ENCODE assay signal across 8 cellular contexts in the genomic region with DNA sequence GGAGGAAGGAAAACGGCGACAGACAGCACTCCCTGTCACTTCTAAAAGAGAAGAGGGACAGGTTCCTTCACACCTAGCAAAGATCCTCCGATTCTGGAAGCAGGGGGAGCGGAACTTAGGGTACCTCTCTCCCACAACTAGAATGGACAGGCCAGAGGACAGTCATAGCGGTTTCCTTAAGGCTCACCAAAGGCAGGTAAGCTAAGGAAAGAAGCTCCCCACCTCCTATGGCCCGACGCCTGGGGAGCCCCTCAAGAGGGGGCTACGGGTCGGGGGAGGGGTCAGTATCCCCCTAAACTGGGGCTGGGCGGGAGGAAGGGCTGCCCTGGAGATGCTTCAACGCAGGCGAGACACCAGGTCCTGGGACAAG. TPM values are rescaled to one million over a fixed set of nuclear protein-coding genes. Genes with fewer than 3 reads are reported as not detected.
DNase-seq lines count a peak whose midpoint lies in the region; ATAC-seq, FAIRE-seq and TF ChIP-seq lines count a peak whose summit lies in the region.

No MANE protein-coding gene starts in this region.

- H3K36me3 ChIP-seq in adrenal gland (replicated peaks in 1 of 2) (peaks cover 0 to 2% of the 10 kb centered on the region in 2 donors), left lung (peaks cover 0 to 24% of the 10 kb centered on the region in 2 donors), transverse colon (peaks cover 0 to 3% (median 0%) of the 10 kb centered on the region in 4 donors)

- H3K27ac ChIP-seq in adrenal gland = peak overlapping the region; percentile 71 to 89 (median 82)
- peak overlapping the region; percentile 50 to 90 for H3K27ac ChIP-seq in left lung
- peak overlapping the region; percentile 75 to 92 (median 88) for H3K27ac ChIP-seq in transverse colon

- no peaks in the 10 kb centered on the region for H3K9me3 ChIP-seq in adrenal gland (replicated peaks in 1 of 3)
- no peaks in the 10 kb centered on the region for H3K9me3 ChIP-seq in left lung
- no peaks in the 10 kb centered on the region for H3K9me3 ChIP-seq in transverse colon

- no peak for FAIRE-seq in GM12892 (lab: Jason Lieb, UNC)

- peaks cover 42% of the 10 kb centered on the region for H3K4me1 Mint-ChIP-seq in activated CD8-positive, alpha-beta memory T cell treated with anti-CD3 and anti-CD28 coated beads, Interleukin-2, amount 10 ng/mL, durations not matched to agents 7 days and 5 days

- in situ Hi-C loops in transverse colon (cut with MboI; ENCODE audit: low pct_ligation_motif_present in 1 of 4, low pct_unique_long_range_greater_than_20kb in 1 of 4, low sequenced_read_pairs in 3 of 4) = no loop called here

- no peak for ATAC-seq in activated CD8-positive, alpha-beta memory T cell treated with anti-CD3 and anti-CD28 coated beads, Interleukin-2, amount 10 ng/mL, durations not matched to agents 7 days and 5 days
- no peak for ATAC-seq in left lung
- no peak for ATAC-seq in HG03342 (IDR thresholded peaks at IDR 0.05; ENCODE audit: unreplicated experiment)

- no peaks in the 10 kb centered on the region for H3K27me3 Mint-ChIP-seq in activated CD8-positive, alpha-beta memory T cell treated with anti-CD3 and anti-CD28 coated beads, Interleukin-2, amount 10 ng/mL, durations not matched to agents 7 days and 5 days

- H3K9me3 Mint-ChIP-seq in activated CD8-positive, alpha-beta memory T cell treated with anti-CD3 and anti-CD28 coated beads, Interleukin-2, amount 10 ng/mL, durations not matched to agents 7 days and 5 days (ENCODE audit: low read depth) = no peaks in the 10 kb centered on the region

- 0% methylated on average over 4 to 12 of the region's 12 CpGs for WGBS in adrenal gland, 4 donors
- WGBS in transverse colon (ENCODE audit: low coverage in 1 of 2), 2 donors = 0 to 1% methylated on average over 2 to 12 of the region's 12 CpGs

- CTCF ChIA-PET in activated CD8-positive, alpha-beta memory T cell treated with anti-CD3 and anti-CD28 coated beads, Interleukin-2, amount 10 ng/mL, durations not matched to agents 7 days and 5 days (lab: Charles Lee) = interaction anchor here (0.8 to 1.8 kb wide), 3 partner anchors 27 to 249 kb away, joined by 3 to 6 read pairs (median 3); partner anchors contain the start of gene KCNH4

- TF ChIP-seq EP300 in transverse colon (IDR thresholded peaks at IDR 0.05; ENCODE audit: low read depth) = no peak

- H3K4me3 ChIP-seq in adrenal gland = peak overlapping the region; percentile 66 to 95 (median 74)
- H3K4me3 ChIP-seq in left lung = peak overlapping the region; percentile 91 to 99
- H3K4me3 ChIP-seq in transverse colon = peak overlapping the region; percentile 79 to 91 (median 88)

- H3K4me3 Mint-ChIP-seq in activated CD8-positive, alpha-beta memory T cell treated with anti-CD3 and anti-CD28 coated beads, Interleukin-2, amount 10 ng/mL, durations not matched to agents 7 days and 5 days = peak overlapping the region; percentile 85

- peaks cover 4% of the 10 kb centered on the region for H3K36me3 Mint-ChIP-seq in activated CD8-positive, alpha-beta memory T cell treated with anti-CD3 and anti-CD28 coated beads, Interleukin-2, amount 10 ng/mL, durations not matched to agents 7 days and 5 days

- TF ChIP-seq POLR2A in adrenal gland (IDR thresholded peaks at IDR 0.05) (peak in 1 of 2 donors; percentile 52), transverse colon (IDR thresholded peaks at IDR 0.05) (no peak), GM12892 (IDR thresholded peaks at IDR 0.05; ENCODE audit: low read depth, low read length) (no peak)

- DNase-seq in activated CD8-positive, alpha-beta memory T cell treated with anti-CD3 and anti-CD28 coated beads, Interleukin-2, amount 10 ng/mL, durations not matched to agents 7 days and 5 days = no peak
- no peak for DNase-seq in activated CD8-positive, alpha-beta memory T cell treated with anti-CD3 and anti-CD28 coated beads for 24 hours
- DNase-seq in adrenal gland (peak in 1 of 7 donors; percentile 33), left lung (no peak), transverse colon (no peak), NCI-H187 treated with DMSO at 0.1 percent for 48 hours (lab: John Stamatoyannopoulos, UW) (no peak), GM12892 (ENCODE audit: insufficient read length) (no peak)

- H3K27ac Mint-ChIP-seq in activated CD8-positive, alpha-beta memory T cell treated with anti-CD3 and anti-CD28 coated beads, Interleukin-2, amount 10 ng/mL, durations not matched to agents 7 days and 5 days = peak overlapping the region; percentile 77

- H3K4me1 ChIP-seq in adrenal gland (replicated peaks in 1 of 2) (peaks cover 19 to 37% of the 10 kb centered on the region in 2 donors), left lung (peaks cover 9 to 51% of the 10 kb centered on the region in 2 donors), transverse colon (peaks cover 12 to 37% (median 22%) of the 10 kb centered on the region in 4 donors)

- intact Hi-C loops in adrenal gland (cut with DNase I) (no loop called here), left lung (cut with DNase I) (no loop called here), transverse colon (cut with DNase I; ENCODE audit: low total_unique reads) (no loop called here)

- H3K27me3 ChIP-seq in adrenal gland (no peaks in the 10 kb centered on the region), left lung (no peaks in the 10 kb centered on the region), transverse colon (no peaks in the 10 kb centered on the region)

- TF ChIP-seq CTCF in adrenal gland (IDR thresholded peaks at IDR 0.05) (no peak), left lung (IDR thresholded peaks at IDR 0.05) (no peak), transverse colon (IDR thresholded peaks at IDR 0.05) (no peak)

RNA-seq across cellular contexts. Expression of gene RAB5C, which starts 0.3 kb away (rescaled TPM):
- total RNA-seq in activated CD8-positive, alpha-beta memory T cell treated with anti-CD3 and anti-CD28 coated beads, Interleukin-2, amount 10 ng/mL, durations not matched to agents 7 days and 5 days = 10 to 100 TPM; 86.9 to 99.4 TPM
- total RNA-seq in adrenal gland = 100 to 1,000 TPM; 126 to 216 (median 163) TPM
- polyA plus RNA-seq in adrenal gland = 100 to 1,000 TPM in 2 of 3 donors, 10 to 100 TPM in 1; 55.8 to 206 (median 115) TPM
- total RNA-seq in left lung = 100 to 1,000 TPM; 139 to 188 TPM
- 100 to 1,000 TPM in 2 of 4 donors, 10 to 100 TPM in 2; 40.8 to 172 (median 112) TPM for total RNA-seq in transverse colon
- 34.2 TPM for polyA plus RNA-seq in GM12892 (2012; ENCODE audit: missing spikeins)

RNA-seq across cellular contexts. Expression of gene KCNH4, which starts 26.4 kb away (rescaled TPM):
- total RNA-seq in activated CD8-positive, alpha-beta memory T cell treated with anti-CD3 and anti-CD28 coated beads, Interleukin-2, amount 10 ng/mL, durations not matched to agents 7 days and 5 days = under 1 TPM; 0.09 to 0.56 TPM
- under 1 TPM in 6 of 8 donors, not detected in 2; 0.14 to 0.41 (median 0.19) TPM for total RNA-seq in adrenal gland
- polyA plus RNA-seq in adrenal gland = 1 to 10 TPM in 1 of 3 donors, under 1 TPM in 2; 0.13 to 1.0 (median 0.26) TPM
- total RNA-seq in left lung = under 1 TPM in 1 of 2 donors, not detected in 1; 0.16 TPM
- not detected for total RNA-seq in transverse colon
- 0.59 TPM for polyA plus RNA-seq in GM12892 (2012; ENCODE audit: missing spikeins)

RNA-seq across cellular contexts. Expression of gene HCRT, which starts 30.8 kb away (rescaled TPM):
- not detected for total RNA-seq in activated CD8-positive, alpha-beta memory T cell treated with anti-CD3 and anti-CD28 coated beads, Interleukin-2, amount 10 ng/mL, durations not matched to agents 7 days and 5 days
- total RNA-seq in adrenal gland (not detected), left lung (not detected), transverse colon (not detected)
- not detected for polyA plus RNA-seq in adrenal gland
- polyA plus RNA-seq in GM12892 (2012; ENCODE audit: missing spikeins) = not detected

RNA-seq across cellular contexts. Expression of gene HSPB9, which starts 31.9 kb away (rescaled TPM):
- total RNA-seq in activated CD8-positive, alpha-beta memory T cell treated with anti-CD3 and anti-CD28 coated beads, Interleukin-2, amount 10 ng/mL, durations not matched to agents 7 days and 5 days = under 1 TPM in 1 of 2 experiments, not detected in 1; 0.58 TPM
- under 1 TPM in 4 of 8 donors, not detected in 4; 0.14 to 0.27 (median 0.17) TPM for total RNA-seq in adrenal gland
- polyA plus RNA-seq in adrenal gland = under 1 TPM in 2 of 3 donors, not detected in 1; 0.20 to 0.72 TPM
- not detected for total RNA-seq in left lung
- total RNA-seq in transverse colon = under 1 TPM in 1 of 4 donors, not detected in 3; 0.14 TPM
- not detected for polyA plus RNA-seq in GM12892 (2012; ENCODE audit: missing spikeins)

RNA-seq across cellular contexts. Expression of gene KAT2A, which starts 33.3 kb away (rescaled TPM):
- 10 to 100 TPM; 49.0 to 58.2 TPM for total RNA-seq in activated CD8-positive, alpha-beta memory T cell treated with anti-CD3 and anti-CD28 coated beads, Interleukin-2, amount 10 ng/mL, durations not matched to agents 7 days and 5 days
- 100 to 1,000 TPM in 1 of 8 donors, 10 to 100 TPM in 7; 16.0 to 136 (median 57.3) TPM for total RNA-seq in adrenal gland
- 100 to 1,000 TPM in 2 of 3 donors, 10 to 100 TPM in 1; 23.7 to 671 (median 386) TPM for polyA plus RNA-seq in adrenal gland
- 10 to 100 TPM; 39.9 to 46.8 TPM for total RNA-seq in left lung
- total RNA-seq in transverse colon = 100 to 1,000 TPM in 1 of 4 donors, 10 to 100 TPM in 3; 16.9 to 154 (median 48.9) TPM
- 28.6 TPM for polyA plus RNA-seq in GM12892 (2012; ENCODE audit: missing spikeins)
